ENCODE assay signal across 8 cellular contexts in the genomic region with DNA sequence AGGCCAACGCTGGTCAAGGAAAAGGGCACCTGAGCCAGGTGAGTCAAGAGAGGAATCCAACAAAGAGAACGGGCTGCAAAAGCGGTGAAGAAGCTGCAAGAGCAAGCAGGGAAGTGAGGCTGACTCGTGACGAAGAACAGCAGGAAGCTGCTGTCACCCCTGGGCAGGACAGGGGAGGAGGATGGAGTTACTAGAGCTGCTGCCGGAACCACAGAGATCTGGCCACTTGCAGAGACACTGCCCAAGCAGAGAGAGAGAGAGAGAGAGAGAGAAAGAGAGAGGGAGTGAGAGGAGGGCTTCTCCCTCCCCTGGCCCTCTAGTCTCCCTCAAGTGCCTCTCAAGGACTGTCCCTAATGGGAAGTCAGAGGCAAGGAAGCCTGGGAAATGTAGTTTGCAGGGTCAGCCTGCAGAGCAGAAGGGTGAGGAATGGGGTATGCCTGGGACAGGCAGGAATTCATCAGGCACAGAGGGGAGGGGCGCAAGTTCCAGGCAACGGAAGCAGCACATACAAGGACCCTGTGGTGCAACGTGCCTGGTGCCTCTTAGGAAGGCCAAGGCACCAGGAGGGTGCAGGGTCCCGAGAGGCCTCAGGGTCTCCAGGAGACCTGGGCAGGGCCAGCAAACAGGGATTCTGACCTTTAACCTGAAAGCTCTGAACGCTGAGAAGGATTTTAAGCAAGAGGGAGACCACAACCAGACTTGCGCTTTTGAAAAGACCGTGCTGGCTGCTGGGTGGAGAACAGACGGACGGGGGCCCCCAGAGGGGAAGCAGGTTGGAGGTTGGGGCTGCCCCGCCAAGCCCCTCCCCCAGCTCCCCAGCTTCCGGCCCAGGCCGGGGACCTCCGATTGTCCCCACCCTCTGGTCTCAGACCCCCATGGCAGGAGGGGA. TPM values are rescaled to one million over a fixed set of nuclear protein-coding genes. Genes with fewer than 3 reads are reported as not detected.
DNase-seq lines count a peak whose midpoint lies in the region; ATAC-seq lines count a peak whose summit lies in the region.

No MANE protein-coding gene starts in this region.

- H3K36me3 ChIP-seq in thymus (ENCODE audit: control insufficient read depth, insufficient read depth): no peaks in the 10 kb centered on the region

- WGBS in thymus: 10% methylated on average over 19 of the region's 19 CpGs

- peak overlapping the region; percentile 70 to 90 (median 82) for H3K27ac Mint-ChIP-seq in immature natural killer cell

- intact Hi-C loops in Right ventricle myocardium inferior (cut with DNase I) (no loop called here), cardiac septum (cut with DNase I) (no loop called here)

- H3K9me3 Mint-ChIP-seq in immature natural killer cell: no peaks in the 10 kb centered on the region

- peak overlapping the region; percentile 71 to 88 (median 75) for H3K4me3 Mint-ChIP-seq in immature natural killer cell

- no peaks in the 10 kb centered on the region for H3K27me3 Mint-ChIP-seq in immature natural killer cell (ENCODE audit: low read depth in 3 of 3)

- no peak overlapping the region for H3K27ac ChIP-seq in thymus (ENCODE audit: low read depth)

- H3K4me3 ChIP-seq in thymus (ENCODE audit: low read length): peak overlapping the region; percentile 33

- H3K27me3 ChIP-seq in thymus (ENCODE audit: control insufficient read depth, insufficient read depth): no peaks in the 10 kb centered on the region

- peaks cover 14 to 16% of the 10 kb centered on the region in 2 donors for H3K4me1 Mint-ChIP-seq in immature natural killer cell

- peaks cover 8% of the 10 kb centered on the region for H3K4me1 ChIP-seq in thymus (ENCODE audit: control insufficient read depth, insufficient read depth, low read length)

- H3K36me3 Mint-ChIP-seq in immature natural killer cell: no peaks in the 10 kb centered on the region

- ATAC-seq in Right ventricle myocardium inferior: no peak
- no peak for ATAC-seq in GM18868 (IDR thresholded peaks at IDR 0.05; ENCODE audit: unreplicated experiment)

- DNase-seq in Right ventricle myocardium inferior (ENCODE audit: missing footprints): peak; percentile 56
- no peak for DNase-seq in cardiac septum (ENCODE audit: low spot score)
- DNase-seq in activated CD4-positive, alpha-beta T cell treated with anti-CD3 and anti-CD28 coated beads, Interleukin-2, amount 50 U/mL, for 48 hours: peak; percentile 13 to 26
- DNase-seq in immature natural killer cell: peak; percentile 32 to 50 (median 40)
- DNase-seq in NCI-H146 (lab: John Stamatoyannopoulos, UW): no peak
- DNase-seq in hippocampal formation (lab: John Stamatoyannopoulos, UW): no peak

- H3K9me3 ChIP-seq in thymus (ENCODE audit: control insufficient read depth): no peaks in the 10 kb centered on the region

RNA-seq across cellular contexts. Expression of a gene that starts 45.8 kb away (rescaled TPM):
- total RNA-seq in Right ventricle myocardium inferior (not detected), cardiac septum (not detected)
- polyA plus RNA-seq in immature natural killer cell (under 1 TPM in 1 of 3 donors, not detected in 2; 0.71 TPM), thymus (0.46 TPM)

Comparison
In these comparisons a context has a peak if more than half of its experiments do, and no peak if none do; other contexts are left out.
1. DNase-seq: peak in Right ventricle myocardium inferior (single experiment), activated CD4-positive, alpha-beta T cell treated with anti-CD3 and anti-CD28 coated beads, Interleukin-2, amount 50 U/mL, for 48 hours (2 of 2) and immature natural killer cell (3 of 3); none in cardiac septum (single experiment), NCI-H146 (single experiment) and hippocampal formation (0 of 2).